16 cellular contexts compared by ENCODE assay signal in genomic region chr5:178304761-178305645, GRCh38.
DNase-seq lines count a peak whose midpoint lies in the region; ATAC-seq and TF ChIP-seq lines count a peak whose summit lies in the region.
"Had no signal": no experiment of that assay in that cellular context is flagged by ENCODE, and none has a peak within 500 bp of the region (broad histone marks: within the 10 kb centered on the region; RNA-seq: fewer than 3 reads in every experiment).

No MANE protein-coding gene starts in this region.

- H3K36me3 ChIP-seq in neuronal stem cell (replicated peaks in 1 of 2; ENCODE audit: control insufficient read depth in 2 of 2, insufficient read depth in 2 of 2, low read length in 2 of 2) = no peaks in the 10 kb centered on the region

- H3K18ac ChIP-seq in neuronal stem cell (ENCODE audit: low read length) = peak overlapping the region; percentile 11

- H3K23ac ChIP-seq in neuronal stem cell (ENCODE audit: low read depth, low read length, poor library complexity) = no peak overlapping the region

- H3K27ac Mint-ChIP-seq in chondrocyte (ENCODE audit: unreplicated experiment) (no peak overlapping the region), endothelial cell (ENCODE audit: unreplicated experiment) (no peak overlapping the region)

- no peak overlapping the region for H3K9ac ChIP-seq in neuronal stem cell (ENCODE audit: low read depth, low read length, poor library complexity)

- ATAC-seq in GM21786 (IDR thresholded peaks at IDR 0.05; ENCODE audit: unreplicated experiment) = no peak
- no peak for ATAC-seq in GM21825 (IDR thresholded peaks at IDR 0.05; ENCODE audit: unreplicated experiment)

- no peak overlapping the region for H4K8ac ChIP-seq in neuronal stem cell (ENCODE audit: low read depth, low read length)

- no peak overlapping the region for H2BK12ac ChIP-seq in neuronal stem cell (ENCODE audit: low read length)

- H3K79me1 ChIP-seq in neuronal stem cell (ENCODE audit: low read depth, low read length) = no peaks in the 10 kb centered on the region

- H3K4me1 ChIP-seq in neuronal stem cell (ENCODE audit: control insufficient read depth in 2 of 2, insufficient read depth in 1 of 2, low read depth in 1 of 2, low read length in 2 of 2) = peaks cover 4 to 6% of the 10 kb centered on the region in 2 donors

- no peak overlapping the region for H2BK15ac ChIP-seq in neuronal stem cell (ENCODE audit: low read length)

- H3K27me3 Mint-ChIP-seq in chondrocyte (ENCODE audit: low read depth) = peaks cover 9% of the 10 kb centered on the region
- H3K27me3 Mint-ChIP-seq in endothelial cell (ENCODE audit: unreplicated experiment) = peaks cover 8% of the 10 kb centered on the region

- whole genome bisulfite sequencing in neuronal stem cell (ENCODE audit: extremely low coverage in 2 of 2, insufficient read length in 2 of 2, insufficient replicate concordance in 1 of 2), 2 donors = no CpG with 5 or more reads among the region's 17 CpGs

- H4K91ac ChIP-seq in neuronal stem cell (ENCODE audit: low read depth, low read length, poor library complexity) = no peak overlapping the region

- DNase-seq in AG08395 (ENCODE audit: low spot score) (peak; percentile 66), DMS79 (lab: John Stamatoyannopoulos, UW) (peak; percentile 54), chondrocyte (ENCODE audit: low spot score) (peak; percentile 37), neuronal stem cell (ENCODE audit: low spot score) (no peak), endothelial cell (ENCODE audit: low spot score) (no peak), dermis blood vessel endothelial cell (no peak)
- DNase-seq: activated CD4-positive, alpha-beta T cell treated with anti-CD3 and anti-CD28 coated beads, Interleukin-2, amount 50 U/mL, for 48 hours; activated naive CD4-positive, alpha-beta T cell treated with Interleukin-2 at 50 U/mL for 16 hours; mammary epithelial cell; NCI-H1105; NCI-H526 treated with DMSO at 0.1 percent for 48 hours; SHP77 treated with DMSO at 0.1 percent for 48 hours; T-helper 1 cell had no signal

- no peak for TF ChIP-seq CTCF in chondrocyte (IDR thresholded peaks at IDR 0.05)
- no peak for TF ChIP-seq CTCF in endothelial cell (IDR thresholded peaks at IDR 0.05; ENCODE audit: unreplicated experiment)

- H3K4ac ChIP-seq in neuronal stem cell (ENCODE audit: low read length) = no peak overlapping the region

- no peak overlapping the region for H2AFZ ChIP-seq in neuronal stem cell (ENCODE audit: low read length)

- H3K4me2 ChIP-seq in neuronal stem cell (ENCODE audit: insufficient read depth, low read length, poor library complexity, severe bottlenecking) = no peak overlapping the region

- H3K9me3 Mint-ChIP-seq in chondrocyte (ENCODE audit: low read depth) = peaks cover 3% of the 10 kb centered on the region
- H3K9me3 Mint-ChIP-seq in endothelial cell (ENCODE audit: unreplicated experiment) = no peaks in the 10 kb centered on the region

- H3K4me3 ChIP-seq in neuronal stem cell (ENCODE audit: low read length in 2 of 2) = no peak overlapping the region

- no peak overlapping the region for H2BK120ac ChIP-seq in neuronal stem cell (ENCODE audit: low read depth, low read length)

- no peaks in the 10 kb centered on the region for H3K36me3 Mint-ChIP-seq in chondrocyte (ENCODE audit: low read depth)
- H3K36me3 Mint-ChIP-seq in endothelial cell (ENCODE audit: low read depth, unreplicated experiment) = peaks cover 14% of the 10 kb centered on the region

- no peak overlapping the region for H3K27ac ChIP-seq in neuronal stem cell (replicated peaks; ENCODE audit: low read length)

- H3K4me1 Mint-ChIP-seq in chondrocyte (ENCODE audit: low read depth) (no peaks in the 10 kb centered on the region), endothelial cell (ENCODE audit: unreplicated experiment) (peaks cover 13% of the 10 kb centered on the region)

- H2AK5ac ChIP-seq in neuronal stem cell (ENCODE audit: low read depth, low read length) = no peak overlapping the region

- H3K4me3 Mint-ChIP-seq in chondrocyte (ENCODE audit: unreplicated experiment) (no peak overlapping the region), endothelial cell (ENCODE audit: unreplicated experiment) (no peak overlapping the region)
- H3K4me3 Mint-ChIP-seq: neural crest cell had no signal

- H3K14ac ChIP-seq in neuronal stem cell (ENCODE audit: low read length) = peak overlapping the region; percentile 58

- no peak overlapping the region for H2BK5ac ChIP-seq in neuronal stem cell (ENCODE audit: low read length)

- H3K27me3 ChIP-seq in neuronal stem cell (ENCODE audit: control insufficient read depth in 3 of 3, insufficient read depth in 3 of 3, low read depth in 1 of 3, low read length in 3 of 3) = no peaks in the 10 kb centered on the region

- H3K9me3 ChIP-seq in neuronal stem cell (replicated peaks in 1 of 2; ENCODE audit: control insufficient read depth in 2 of 2, insufficient read depth in 1 of 2, low read depth in 1 of 2, low read length in 2 of 2) = peaks cover 0 to 12% of the 10 kb centered on the region in 2 donors

Comparison
In these comparisons a context has a peak if more than half of its experiments do, and no peak if none do; other contexts are left out.
1. DNase-seq: peak in AG08395 (single experiment), DMS79 (single experiment) and chondrocyte (single experiment); none in neuronal stem cell (single experiment), endothelial cell (single experiment) and dermis blood vessel endothelial cell (single experiment).